24 cellular contexts compared by ENCODE assay signal in genomic region chr5:77877516-77878070, GRCh38.
"Had no signal": no experiment of that assay in that cellular context is flagged by ENCODE, and none has a peak within 500 bp of the region (broad histone marks: within the 10 kb centered on the region; RNA-seq: fewer than 3 reads in every experiment).

No MANE protein-coding gene starts in this region.

- H3K4me3 Mint-ChIP-seq: activated B cell treated with CpG ODN at 0.5 μM for 24 hours; activated CD4-positive, alpha-beta memory T cell treated with anti-CD3 and anti-CD28 coated beads for 36 hours; activated naive CD8-positive, alpha-beta T cell treated with anti-CD3 and anti-CD28 coated beads for 36 hours; central memory CD8-positive, alpha-beta T cell; natural killer cell treated with Interleukin-12 subunit alpha and Interleukin-12 subunit beta and Interleukin-15 and Interleukin-18, amount 100 ng/mL, for 72 hours; stimulated activated effector memory CD8-positive, alpha-beta T cell treated with anti-CD3 and anti-CD28 coated beads, Interleukin-12 subunit alpha, Interleukin-12 subunit beta, amount 100 ng/mL, for 72 hours had no signal

- H3K9me3 ChIP-seq: breast epithelium, stomach, suprapubic skin, transverse colon, uterus had no signal

- H3K9ac ChIP-seq: parathyroid adenoma had no signal

- H3K27ac ChIP-seq: breast epithelium, parathyroid adenoma, skin epidermis, stomach, suprapubic skin, transverse colon, uterus had no signal

- H3K4me1 Mint-ChIP-seq: activated B cell treated with CpG ODN at 0.5 μM for 24 hours; central memory CD8-positive, alpha-beta T cell had no signal

- FAIRE-seq: colon, kidney had no signal

- H3K4me1 ChIP-seq: breast epithelium, parathyroid adenoma, stomach, suprapubic skin, transverse colon, uterus had no signal

- H3K9me3 Mint-ChIP-seq: activated B cell treated with CpG ODN at 0.5 μM for 24 hours; activated CD4-positive, alpha-beta memory T cell treated with anti-CD3 and anti-CD28 coated beads for 36 hours; activated naive CD8-positive, alpha-beta T cell treated with anti-CD3 and anti-CD28 coated beads for 36 hours; central memory CD8-positive, alpha-beta T cell; natural killer cell treated with Interleukin-12 subunit alpha and Interleukin-12 subunit beta and Interleukin-15 and Interleukin-18, amount 100 ng/mL, for 72 hours; stimulated activated effector memory CD8-positive, alpha-beta T cell treated with anti-CD3 and anti-CD28 coated beads, Interleukin-12 subunit alpha, Interleukin-12 subunit beta, amount 100 ng/mL, for 72 hours had no signal

- H3K27me3 Mint-ChIP-seq: activated B cell treated with CpG ODN at 0.5 μM for 24 hours; activated naive CD8-positive, alpha-beta T cell treated with anti-CD3 and anti-CD28 coated beads for 36 hours had no signal

- H3K79me2 ChIP-seq: parathyroid adenoma had no signal

- DNase-seq: activated B cell treated with CpG ODN at 0.5 μM for 24 hours; activated CD4-positive, alpha-beta memory T cell treated with anti-CD3 and anti-CD28 coated beads for 36 hours; activated CD4-positive, alpha-beta T cell treated with anti-CD3 and anti-CD28 coated beads for 4 hours; activated naive CD4-positive, alpha-beta T cell treated with Interleukin-2 at 50 U/mL for 16 hours; activated naive CD8-positive, alpha-beta T cell treated with anti-CD3 and anti-CD28 coated beads for 36 hours; activated T-cell treated with anti-CD3 and anti-CD28 coated beads, Interleukin-2, amount 50 U/mL, for 48 hours; effector memory CD4-positive, alpha-beta T cell; foreskin melanocyte; kidney; stimulated activated CD4-positive, alpha-beta T cell treated with anti-CD3 and anti-CD28 coated beads, Interleukin-2, amount 100 ng/mL, for 24 hours; stomach; T1000; transverse colon; uterus had no signal

- H3K27ac Mint-ChIP-seq: activated B cell treated with CpG ODN at 0.5 μM for 24 hours; activated CD4-positive, alpha-beta memory T cell treated with anti-CD3 and anti-CD28 coated beads for 36 hours; activated naive CD8-positive, alpha-beta T cell treated with anti-CD3 and anti-CD28 coated beads for 36 hours; natural killer cell treated with Interleukin-12 subunit alpha and Interleukin-12 subunit beta and Interleukin-15 and Interleukin-18, amount 100 ng/mL, for 72 hours; stimulated activated effector memory CD8-positive, alpha-beta T cell treated with anti-CD3 and anti-CD28 coated beads, Interleukin-12 subunit alpha, Interleukin-12 subunit beta, amount 100 ng/mL, for 72 hours had no signal

- H3K27me3 ChIP-seq: breast epithelium, stomach, suprapubic skin, transverse colon, uterus had no signal

- H3K36me3 ChIP-seq: breast epithelium, stomach, suprapubic skin, transverse colon, uterus had no signal

- H3K4me3 ChIP-seq: breast epithelium, lung, skin epidermis, suprapubic skin, transverse colon, uterus had no signal

- H2AFZ ChIP-seq: parathyroid adenoma had no signal

- H3K36me3 Mint-ChIP-seq: activated CD4-positive, alpha-beta memory T cell treated with anti-CD3 and anti-CD28 coated beads for 36 hours; activated naive CD8-positive, alpha-beta T cell treated with anti-CD3 and anti-CD28 coated beads for 36 hours; natural killer cell treated with Interleukin-12 subunit alpha and Interleukin-12 subunit beta and Interleukin-15 and Interleukin-18, amount 100 ng/mL, for 72 hours; stimulated activated effector memory CD8-positive, alpha-beta T cell treated with anti-CD3 and anti-CD28 coated beads, Interleukin-12 subunit alpha, Interleukin-12 subunit beta, amount 100 ng/mL, for 72 hours had no signal

- ATAC-seq: natural killer cell treated with Interleukin-12 subunit alpha and Interleukin-12 subunit beta and Interleukin-15 and Interleukin-18, amount 100 ng/mL, for 72 hours; right cardiac atrium; stimulated activated effector memory CD8-positive, alpha-beta T cell treated with anti-CD3 and anti-CD28 coated beads, Interleukin-12 subunit alpha, Interleukin-12 subunit beta, amount 100 ng/mL, for 72 hours had no signal
